Comparison of ENCODE assay signal across 1 cellular context in genomic region chr10:46247808-46248569, GRCh38.
TF ChIP-seq lines count a peak whose summit lies in the region.

No MANE protein-coding gene starts in this region.

TF ChIP-seq in K562, 482 proteins besides CTCF, POLR2A, EP300 and RAD21 (continued from another document):
- no peak for TF ChIP-seq RBFOX2 (IDR thresholded peaks at IDR 0.05; ENCODE audit: low read depth, low read length)
- peak; percentile 84 for TF ChIP-seq TAL1 (IDR thresholded peaks at IDR 0.05)
- TF ChIP-seq VEZF1 (CRISPR knock-in tag; IDR thresholded peaks at IDR 0.05) = 0 out of 2 replicates have a peak, but pooled peaks have one; percentile 21
- TF ChIP-seq ETV5 (CRISPR knock-in tag; IDR thresholded peaks at IDR 0.05; ENCODE audit: low read depth) = no peak
- TF ChIP-seq ZNF589 (CRISPR knock-in tag; IDR thresholded peaks at IDR 0.05; ENCODE audit: low read depth) = peak; percentile 52; the same call in 1 of the 2 replicates
- no peak for TF ChIP-seq DLX4 (CRISPR knock-in tag; IDR thresholded peaks at IDR 0.05)
- TF ChIP-seq POLR2AphosphoS5 (IDR thresholded peaks at IDR 0.05; ENCODE audit: control insufficient read depth, insufficient read depth, low read depth, low read length) = peak; percentile 66
- no peak for TF ChIP-seq PHF20 (IDR thresholded peaks at IDR 0.05; ENCODE audit: partially characterized antibody)
- TF ChIP-seq IRF1 (CRISPR knock-in tag; IDR thresholded peaks at IDR 0.05; ENCODE audit: borderline replicate concordance) = no peak
- no peak for TF ChIP-seq KAT2B (IDR thresholded peaks at IDR 0.05; ENCODE audit: low read depth, low read length)
- peak; percentile 94 for TF ChIP-seq CBFA2T2 (conservative IDR thresholded peaks at IDR 0.05)
- peak; percentile 41 to 64 for TF ChIP-seq NRF1 (conservative IDR thresholded peaks at IDR 0.05 in 1 of 2, IDR thresholded peaks at IDR 0.05 in 1 of 2)
- TF ChIP-seq SRSF7 (optimal IDR thresholded peaks at IDR 0.05; ENCODE audit: low read depth, low read length) = no peak
- TF ChIP-seq POLR2G (IDR thresholded peaks at IDR 0.05; ENCODE audit: low read depth, low read length) = no peak
- peak; percentile 87 for TF ChIP-seq TCF3 (CRISPR knock-in tag; IDR thresholded peaks at IDR 0.05)
- TF ChIP-seq JUN (IDR thresholded peaks at IDR 0.05; ENCODE audit: borderline replicate concordance, low read depth, low read length) = 0 out of 2 replicates have a peak, but pooled peaks have one; percentile 20
- TF ChIP-seq JUN (CRISPR knock-in tag; IDR thresholded peaks at IDR 0.05; ENCODE audit: borderline replicate concordance) = no peak
- TF ChIP-seq ZNF695 (CRISPR knock-in tag; IDR thresholded peaks at IDR 0.05) = no peak
- TF ChIP-seq DEAF1 (CRISPR knock-in tag; IDR thresholded peaks at IDR 0.05) = no peak
- peak; percentile 90 for TF ChIP-seq CBFA2T3 (IDR thresholded peaks at IDR 0.05)
- no peak for TF ChIP-seq ZBTB5 (IDR thresholded peaks at IDR 0.05)
- peak; percentile 72 for TF ChIP-seq CXXC5 (CRISPR knock-in tag; IDR thresholded peaks at IDR 0.05)
- no peak for TF ChIP-seq ZC3H8 (IDR thresholded peaks at IDR 0.05)
- TF ChIP-seq ELF1 (tag; IDR thresholded peaks at IDR 0.05) = no peak
- TF ChIP-seq STAT5A (IDR thresholded peaks at IDR 0.05; ENCODE audit: borderline replicate concordance, low read length) = peak; percentile 57
- TF ChIP-seq ZNF395 (CRISPR knock-in tag; IDR thresholded peaks at IDR 0.05) = peak; percentile 43; the same call in 1 of the 2 replicates
- no peak for TF ChIP-seq FOXK2 (conservative IDR thresholded peaks at IDR 0.05 in 1 of 2, IDR thresholded peaks at IDR 0.05 in 1 of 2; ENCODE audit: low read depth in 2 of 2)
- TF ChIP-seq KLF16 (IDR thresholded peaks at IDR 0.05) = peak; percentile 68
- peak; percentile 71 for TF ChIP-seq NCOR1 (IDR thresholded peaks at IDR 0.05)
- TF ChIP-seq NFIC (IDR thresholded peaks at IDR 0.05) = peak; percentile 77
- no peak for TF ChIP-seq OTX1 (CRISPR knock-in tag; IDR thresholded peaks at IDR 0.05)
- no peak for TF ChIP-seq SAFB (IDR thresholded peaks at IDR 0.05; ENCODE audit: borderline replicate concordance, low read depth, low read length)
- peak; percentile 86 to 93 for TF ChIP-seq TRIM24 (IDR thresholded peaks at IDR 0.05)
- no peak for TF ChIP-seq NR3C1 (CRISPR knock-in tag; IDR thresholded peaks at IDR 0.05)
- no peak for TF ChIP-seq ZMIZ1 (IDR thresholded peaks at IDR 0.05; ENCODE audit: low read depth in 2 of 2, low read length in 2 of 2)
- no peak for TF ChIP-seq NR2F6 (CRISPR knock-in tag; IDR thresholded peaks at IDR 0.05)
